ENCODE assay signal across 10 cellular contexts in genomic region chr19:6412111-6412999, GRCh38. TPM values are rescaled to one million over a fixed set of nuclear protein-coding genes. Genes with fewer than 3 reads are reported as not detected.
DNase-seq lines count a peak whose midpoint lies in the region; TF ChIP-seq lines count a peak whose summit lies in the region.
"Had no signal": no experiment of that assay in that cellular context is flagged by ENCODE, and none has a peak within 500 bp of the region (broad histone marks: within the 10 kb centered on the region; RNA-seq: fewer than 3 reads in every experiment).

No MANE protein-coding gene starts in this region.

- H3K27ac Mint-ChIP-seq in Caco-2 (ENCODE audit: unreplicated experiment) (no peak overlapping the region), progenitor cell of endocrine pancreas (no peak overlapping the region)

- intact Hi-C loops in Caco-2 (cut with micrococcal nuclease; ENCODE audit: unreplicated experiment) = no loop called here
- intact Hi-C loops in esophagus squamous epithelium (cut with DNase I) = no loop called here

- no peaks in the 10 kb centered on the region for H3K27me3 ChIP-seq in Caco-2 (replicated peaks; ENCODE audit: control insufficient read depth, insufficient read depth, low read length)
- no peaks in the 10 kb centered on the region for H3K27me3 ChIP-seq in HL-60 (ENCODE audit: insufficient read depth, poor library complexity, severe bottlenecking)
- no peaks in the 10 kb centered on the region for H3K27me3 ChIP-seq in esophagus squamous epithelium

- TF ChIP-seq CTCF in Caco-2 (IDR thresholded peaks at IDR 0.05; ENCODE audit: insufficient read depth in 1 of 2, low read depth in 1 of 2, low read length in 1 of 2, severe bottlenecking in 1 of 2, unreplicated experiment in 1 of 2) (peak; percentile 64 to 71), HL-60 (IDR thresholded peaks at IDR 0.05; ENCODE audit: insufficient read depth, low read length) (peak; percentile 43), esophagus squamous epithelium (IDR thresholded peaks at IDR 0.05) (peak in 4 of 6 experiments; percentile 16 to 50 (median 28)), progenitor cell of endocrine pancreas (IDR thresholded peaks at IDR 0.05; ENCODE audit: unreplicated experiment) (peak; percentile 72), coronary artery (IDR thresholded peaks at IDR 0.05) (no peak)

- DNase-seq in Caco-2 (peak; percentile 63 to 75), HL-60 (ENCODE audit: low read depth in 1 of 2, low spot score in 1 of 2) (peak in 1 of 2 experiments; percentile 22), esophagus squamous epithelium (lab: John Stamatoyannopoulos, UW) (no peak), progenitor cell of endocrine pancreas (ENCODE audit: low spot score, unreplicated experiment) (peak; percentile 50), DMS79 treated with DMSO at 0.1 percent for 48 hours (lab: John Stamatoyannopoulos, UW) (no peak), coronary artery (ENCODE audit: low spot score) (no peak), putamen (ENCODE audit: low spot score) (no peak)
- peak; percentile 52 for DNase-seq in activated CD4-positive, alpha-beta T cell treated with anti-CD3 and anti-CD28 coated beads, Interleukin-2, amount 50 U/mL, for 1 hour

- H3K27ac ChIP-seq in HL-60 (replicated peaks) (no peak overlapping the region), esophagus squamous epithelium (peak overlapping the region in 2 of 4 donors; percentile 3 to 42), coronary artery (peak overlapping the region in 1 of 2 donors; percentile 16)

- WGBS in esophagus squamous epithelium, 2 donors = 70 to 80% methylated on average over 2 of the region's 25 CpGs

- peaks cover 2% of the 10 kb centered on the region for H3K36me3 ChIP-seq in Caco-2 (ENCODE audit: control insufficient read depth, insufficient read depth, low read length)
- peaks cover 33 to 43% (median 35%) of the 10 kb centered on the region in 3 donors for H3K36me3 ChIP-seq in esophagus squamous epithelium

- H3K36me3 Mint-ChIP-seq in Caco-2 (ENCODE audit: insufficient read depth, unreplicated experiment) (peaks cover 58% of the 10 kb centered on the region), progenitor cell of endocrine pancreas (ENCODE audit: insufficient read depth) (peaks cover 9% of the 10 kb centered on the region)

- BruUV-seq in Caco-2 (replicated peaks; lab: Mats Ljungman, UMichigan) = no TSS peak

- H3K4me3 Mint-ChIP-seq in Caco-2 (ENCODE audit: unreplicated experiment) = no peak overlapping the region
- no peak overlapping the region for H3K4me3 Mint-ChIP-seq in progenitor cell of endocrine pancreas (ENCODE audit: low read depth)

- no peaks in the 10 kb centered on the region for H3K27me3 Mint-ChIP-seq in Caco-2 (ENCODE audit: insufficient read depth, unreplicated experiment)
- no peaks in the 10 kb centered on the region for H3K27me3 Mint-ChIP-seq in progenitor cell of endocrine pancreas

- CTCF ChIA-PET in Caco-2 (lab: Charles Lee) = interaction anchor here (1.5 kb wide), 1 partner anchor 19 kb away, joined by 3 read pairs; no protein-coding TSS in a partner anchor

- no peak overlapping the region for H3K4me3 ChIP-seq in Caco-2 (ENCODE audit: low read depth, low read length)
- no peak overlapping the region for H3K4me3 ChIP-seq in HL-60 (replicated peaks; ENCODE audit: insufficient read depth, low read length)
- no peak overlapping the region for H3K4me3 ChIP-seq in esophagus squamous epithelium
- H3K4me3 ChIP-seq in coronary artery = no peak overlapping the region

- H3K9me3 Mint-ChIP-seq in Caco-2 (ENCODE audit: unreplicated experiment) (no peaks in the 10 kb centered on the region), progenitor cell of endocrine pancreas (ENCODE audit: low read depth) (no peaks in the 10 kb centered on the region)

- no peak for TF ChIP-seq POLR2A in esophagus squamous epithelium (IDR thresholded peaks at IDR 0.05)

- peaks cover 5% of the 10 kb centered on the region for H3K4me1 Mint-ChIP-seq in Caco-2 (ENCODE audit: low read depth, unreplicated experiment)
- H3K4me1 Mint-ChIP-seq in progenitor cell of endocrine pancreas (ENCODE audit: low read depth) = peaks cover 15% of the 10 kb centered on the region

- H3K9me3 ChIP-seq in Caco-2 (no peaks in the 10 kb centered on the region), esophagus squamous epithelium (no peaks in the 10 kb centered on the region)

- H3K4me1 ChIP-seq in Caco-2 (no peaks in the 10 kb centered on the region), esophagus squamous epithelium (peaks cover 0 to 5% (median 0%) of the 10 kb centered on the region in 3 donors)

- POLR2A ChIA-PET in Caco-2 (lab: Charles Lee) = no interaction called here

RNA-seq across cellular contexts. Expression of gene KHSRP, which starts 12.3 kb away (rescaled TPM):
- total RNA-seq in Caco-2 (2022) (589 and 610 TPM in 2 replicates), esophagus squamous epithelium (100 to 1,000 TPM; 111 to 158 (median 125) TPM), progenitor cell of endocrine pancreas (419 and 436 TPM in 2 replicates)

RNA-seq across cellular contexts. Expression of gene GTF2F1, which starts 19.4 kb away (rescaled TPM):
- 66.6 and 77.4 TPM in 2 replicates for total RNA-seq in Caco-2 (2022)
- 10 to 100 TPM; 28.0 to 51.3 (median 43.5) TPM for total RNA-seq in esophagus squamous epithelium
- 75.1 and 77.8 TPM in 2 replicates for total RNA-seq in progenitor cell of endocrine pancreas

RNA-seq across cellular contexts. Expression of gene SLC25A41, which starts 21.2 kb away (rescaled TPM):
- total RNA-seq in Caco-2 (2022) (0.23 TPM in 1 of 2 replicates, not detected in the other), esophagus squamous epithelium (under 1 TPM in 1 of 4 donors, not detected in 3; 0.38 TPM), progenitor cell of endocrine pancreas (1.4 and 1.5 TPM in 2 replicates)
- total RNA-seq: mononuclear cell, NCI-H460 had no signal

RNA-seq across cellular contexts. Expression of gene PSPN, which starts 36.6 kb away (rescaled TPM):
- 2.9 and 3.4 TPM in 2 replicates for total RNA-seq in Caco-2 (2022)
- total RNA-seq in esophagus squamous epithelium = 1 to 10 TPM in 2 of 4 donors, under 1 TPM in 2; 0.76 to 1.3 (median 1.0) TPM
- total RNA-seq in progenitor cell of endocrine pancreas = 4.3 TPM in 2 replicates

RNA-seq across cellular contexts. Expression of gene ALKBH7, which starts 39.8 kb away (rescaled TPM):
- 55.5 and 70.0 TPM in 2 replicates for total RNA-seq in Caco-2 (2022)
- total RNA-seq in esophagus squamous epithelium = 10 to 100 TPM; 34.0 to 85.3 (median 50.4) TPM
- total RNA-seq in progenitor cell of endocrine pancreas = 72.1 and 79.1 TPM in 2 replicates

Comparison
In these comparisons a context has a peak if more than half of its experiments do, and no peak if none do; other contexts are left out.
1. DNase-seq: peak in Caco-2 (2 of 2), activated CD4-positive, alpha-beta T cell treated with anti-CD3 and anti-CD28 coated beads, Interleukin-2, amount 50 U/mL, for 1 hour (single experiment) and progenitor cell of endocrine pancreas (single experiment); none in esophagus squamous epithelium (single experiment), DMS79 treated with DMSO at 0.1 percent for 48 hours (single experiment), coronary artery (single experiment) and putamen (single experiment).